In genomic region chr4:120821986-120822385, GRCh38 we compare ENCODE assay signal across 23 cellular contexts.
DNase-seq lines count a peak whose midpoint lies in the region; ATAC-seq and TF ChIP-seq lines count a peak whose summit lies in the region.
"Had no signal": no experiment of that assay in that cellular context is flagged by ENCODE, and none has a peak within 500 bp of the region (broad histone marks: within the 10 kb centered on the region; RNA-seq: fewer than 3 reads in every experiment).

No MANE protein-coding gene starts in this region.

- ATAC-seq in Right ventricle myocardium superior (ENCODE audit: poor library complexity) (peak; percentile 18), HG03175 (IDR thresholded peaks at IDR 0.05; ENCODE audit: unreplicated experiment) (no peak)
- ATAC-seq: K562, PC-3 had no signal

- no peaks in the 10 kb centered on the region for H3K79me1 ChIP-seq in mesendoderm (ENCODE audit: low read length)

- H3K27me3 Mint-ChIP-seq in CD14-positive monocyte (ENCODE audit: low read depth in 3 of 3) = no peaks in the 10 kb centered on the region

- WGBS in mesendoderm (ENCODE audit: extremely low coverage, insufficient coverage, low lambda C conversion rate) = no CpG with 5 or more reads among the region's 3 CpGs

- peaks cover 0 to 12% (median 5%) of the 10 kb centered on the region in 7 donors for H3K9me3 Mint-ChIP-seq in CD14-positive monocyte

- no peak overlapping the region for H3K23ac ChIP-seq in mesendoderm (ENCODE audit: low read length)

- H3K27me3 ChIP-seq in right atrium auricular region = no peaks in the 10 kb centered on the region
- no peaks in the 10 kb centered on the region for H3K27me3 ChIP-seq in mesendoderm (ENCODE audit: insufficient read depth, low read length, poor library complexity)
- H3K27me3 ChIP-seq: BE2C, SJCRH30 had no signal

- H3K9me3 ChIP-seq in right atrium auricular region = no peaks in the 10 kb centered on the region
- H3K9me3 ChIP-seq: BE2C, SJCRH30 had no signal

- no peak overlapping the region for H3K4me2 ChIP-seq in mesendoderm (ENCODE audit: low read length)

- H3K36me3 ChIP-seq in right atrium auricular region (no peaks in the 10 kb centered on the region), mesendoderm (ENCODE audit: control insufficient read depth, insufficient read depth, low read length) (no peaks in the 10 kb centered on the region)
- H3K36me3 ChIP-seq: BE2C, SJCRH30 had no signal

- H2AK5ac ChIP-seq in mesendoderm (ENCODE audit: low read length) = no peak overlapping the region

- peak; percentile 24 for DNase-seq in Right ventricle myocardium superior
- no peak for DNase-seq in right atrium auricular region (ENCODE audit: low spot score)
- peak; percentile 11 for DNase-seq in cerebellar cortex (ENCODE audit: low spot score)
- peak; percentile 15 for DNase-seq in mesendoderm
- DNase-seq in superior temporal gyrus (ENCODE audit: extremely low spot score) = peak; percentile 39
- DNase-seq in HK-2 (ENCODE audit: unreplicated experiment) = no peak
- DNase-seq in CD14-positive monocyte (ENCODE audit: low spot score) = no peak
- DNase-seq: BE2C, Calu3, DMS153, DND-41, Kasumi-1, NCI-H1092 treated with DMSO at 0.1 percent for 48 hours, NCI-H1436 treated with DMSO at 0.1 percent for 48 hours, NCI-H187 treated with DMSO at 0.1 percent for 48 hours, NCI-H2107, NCI-H524 treated with DMSO at 0.1 percent for 48 hours, NCI-H774, PC-3, SJCRH30 had no signal

- intact Hi-C loops in Right ventricle myocardium superior (cut with DNase I) (no loop called here), CD14-positive monocyte (cut with micrococcal nuclease) (no loop called here)

- no peak overlapping the region for H2BK120ac ChIP-seq in mesendoderm (ENCODE audit: low read depth, low read length)

- no peak overlapping the region for H3K4me3 ChIP-seq in right atrium auricular region
- H3K4me3 ChIP-seq in mesendoderm (ENCODE audit: low read length) = no peak overlapping the region
- H3K4me3 ChIP-seq: K562, SJCRH30 had no signal

- no peak overlapping the region for H3K27ac Mint-ChIP-seq in CD14-positive monocyte

- H3K79me2 ChIP-seq in mesendoderm (ENCODE audit: control insufficient read depth, insufficient read depth, low read length) = no peaks in the 10 kb centered on the region

- H4K8ac ChIP-seq in mesendoderm (ENCODE audit: low read depth, low read length) = no peak overlapping the region

- no peak overlapping the region for H4K5ac ChIP-seq in mesendoderm (ENCODE audit: low read length)

- peaks cover 4% of the 10 kb centered on the region for H3K4me1 Mint-ChIP-seq in CD14-positive monocyte

- TF ChIP-seq CTCF in right atrium auricular region (IDR thresholded peaks at IDR 0.05) (no peak), CD14-positive monocyte (IDR thresholded peaks at IDR 0.05) (no peak)

- H3K56ac ChIP-seq in mesendoderm (ENCODE audit: low read length) = no peak overlapping the region

- H3K27ac ChIP-seq in right atrium auricular region (no peak overlapping the region), mesendoderm (ENCODE audit: low read depth, low read length) (no peak overlapping the region)
- H3K27ac ChIP-seq: 22Rv1, SJCRH30 had no signal

- no peak overlapping the region for H3K18ac ChIP-seq in mesendoderm (ENCODE audit: low read length)

- no peaks in the 10 kb centered on the region for H3K4me1 ChIP-seq in right atrium auricular region
- H3K4me1 ChIP-seq in mesendoderm (ENCODE audit: control insufficient read depth, low read depth, low read length) = no peaks in the 10 kb centered on the region
- H3K4me1 ChIP-seq: SJCRH30 had no signal

- no peaks in the 10 kb centered on the region for H3K36me3 Mint-ChIP-seq in CD14-positive monocyte

- H2BK15ac ChIP-seq in mesendoderm (replicated peaks; ENCODE audit: low read depth) = no peak overlapping the region

- H2BK5ac ChIP-seq in mesendoderm (ENCODE audit: low read length) = no peak overlapping the region

- no peak overlapping the region for H3K9ac ChIP-seq in mesendoderm (ENCODE audit: low read length)

- no peak overlapping the region for H3K4me3 Mint-ChIP-seq in CD14-positive monocyte

- no peak overlapping the region for H3K4ac ChIP-seq in mesendoderm (ENCODE audit: low read depth, low read length)

Comparison
In these comparisons a context has a peak if more than half of its experiments do, and no peak if none do; other contexts are left out.
1. DNase-seq: peak in Right ventricle myocardium superior (single experiment), cerebellar cortex (single experiment), mesendoderm (single experiment) and superior temporal gyrus (single experiment); none in right atrium auricular region (single experiment), HK-2 (single experiment) and CD14-positive monocyte (single experiment).